28 cellular contexts compared by ENCODE assay signal in genomic region chr16:1817276-1817589, GRCh38. TPM values are rescaled to one million over a fixed set of nuclear protein-coding genes. Genes with fewer than 3 reads are reported as not detected.
"Had no signal": no experiment of that assay in that cellular context is flagged by ENCODE, and none has a peak within 500 bp of the region (broad histone marks: within the 10 kb centered on the region; RNA-seq: fewer than 3 reads in every experiment).

No MANE protein-coding gene starts in this region.

- H3K9me3 ChIP-seq: left lung, lower lobe of right lung, neutrophil, prostate gland, right atrium auricular region, sigmoid colon, stomach, tibial artery, upper lobe of left lung, uterus had no signal

- H3K4me3 Mint-ChIP-seq: naive thymus-derived CD8-positive, alpha-beta T cell; stimulated activated naive B cell treated with anti-CD40 and anti-IgM and Interleukin-4, amounts not matched to agents 10 μg/mL and 1 μg/mL and 100 μg/mL, for 72 hours had no signal

- H3K9me3 Mint-ChIP-seq: naive thymus-derived CD8-positive, alpha-beta T cell; stimulated activated naive B cell treated with anti-CD40 and anti-IgM and Interleukin-4, amounts not matched to agents 10 μg/mL and 1 μg/mL and 100 μg/mL, for 72 hours had no signal

- H3K27me3 ChIP-seq: dorsolateral prefrontal cortex, hepatocyte, left lung, neutrophil, right atrium auricular region, sigmoid colon, stomach, tibial artery, upper lobe of left lung, uterus had no signal

- H3K4me1 ChIP-seq: parathyroid adenoma, prostate gland, tibial artery, uterus had no signal

- H3K36me3 ChIP-seq: uterus had no signal

- H3K27ac ChIP-seq: dorsolateral prefrontal cortex, hepatocyte, left lung, lower lobe of right lung, neutrophil, parathyroid adenoma, prostate gland, right atrium auricular region, sigmoid colon, stomach, tibial artery, upper lobe of left lung, uterus had no signal

- ATAC-seq: left lung; lower lobe of right lung; naive thymus-derived CD8-positive, alpha-beta T cell; stimulated activated naive B cell treated with anti-CD40 and anti-IgM and Interleukin-4, amounts not matched to agents 10 μg/mL and 1 μg/mL and 100 μg/mL, for 72 hours had no signal

- H3K27me3 Mint-ChIP-seq: naive thymus-derived CD8-positive, alpha-beta T cell; stimulated activated naive B cell treated with anti-CD40 and anti-IgM and Interleukin-4, amounts not matched to agents 10 μg/mL and 1 μg/mL and 100 μg/mL, for 72 hours had no signal

- H3K27ac Mint-ChIP-seq: stimulated activated naive B cell treated with anti-CD40 and anti-IgM and Interleukin-4, amounts not matched to agents 10 μg/mL and 1 μg/mL and 100 μg/mL, for 72 hours had no signal

- H3K4me3 ChIP-seq: dorsolateral prefrontal cortex, hepatocyte, left lung, lower lobe of right lung, prostate gland, right atrium auricular region, sigmoid colon, stomach, tibial artery, upper lobe of left lung, uterus had no signal

- H2AFZ ChIP-seq: hepatocyte, parathyroid adenoma had no signal

- H3K4me2 ChIP-seq: hepatocyte had no signal

- DNase-seq: caudate nucleus; cerebellar nuclear complex; dorsolateral prefrontal cortex; effector CD4-positive, alpha-beta T cell; head of caudate nucleus; left cardiac atrium; left lung; naive thymus-derived CD8-positive, alpha-beta T cell; sigmoid colon; stimulated activated CD4-positive, alpha-beta T cell treated with anti-CD3 and anti-CD28 coated beads, Interleukin-4, amount 100 ng/mL, for 4 hours; stimulated activated naive B cell treated with anti-CD40 and anti-IgM and Interleukin-4, amounts not matched to agents 10 μg/mL and 1 μg/mL and 100 μg/mL, for 72 hours; stomach; tibial artery; uterus had no signal

- H3K9ac ChIP-seq: parathyroid adenoma had no signal

RNA-seq across cellular contexts. Expression of gene IGFALS, which starts 23.7 kb away (rescaled TPM):
- total RNA-seq: fibroblast of villous mesenchyme, kidney epithelial cell, left cardiac atrium, mesenteric fat pad, myocyte, osteoblast, right atrium auricular region, skeletal muscle tissue, temporal lobe had no signal
- polyA plus RNA-seq: naive thymus-derived CD8-positive, alpha-beta T cell had no signal
